ENCODE assay signal across 1 cellular context in the genomic region with DNA sequence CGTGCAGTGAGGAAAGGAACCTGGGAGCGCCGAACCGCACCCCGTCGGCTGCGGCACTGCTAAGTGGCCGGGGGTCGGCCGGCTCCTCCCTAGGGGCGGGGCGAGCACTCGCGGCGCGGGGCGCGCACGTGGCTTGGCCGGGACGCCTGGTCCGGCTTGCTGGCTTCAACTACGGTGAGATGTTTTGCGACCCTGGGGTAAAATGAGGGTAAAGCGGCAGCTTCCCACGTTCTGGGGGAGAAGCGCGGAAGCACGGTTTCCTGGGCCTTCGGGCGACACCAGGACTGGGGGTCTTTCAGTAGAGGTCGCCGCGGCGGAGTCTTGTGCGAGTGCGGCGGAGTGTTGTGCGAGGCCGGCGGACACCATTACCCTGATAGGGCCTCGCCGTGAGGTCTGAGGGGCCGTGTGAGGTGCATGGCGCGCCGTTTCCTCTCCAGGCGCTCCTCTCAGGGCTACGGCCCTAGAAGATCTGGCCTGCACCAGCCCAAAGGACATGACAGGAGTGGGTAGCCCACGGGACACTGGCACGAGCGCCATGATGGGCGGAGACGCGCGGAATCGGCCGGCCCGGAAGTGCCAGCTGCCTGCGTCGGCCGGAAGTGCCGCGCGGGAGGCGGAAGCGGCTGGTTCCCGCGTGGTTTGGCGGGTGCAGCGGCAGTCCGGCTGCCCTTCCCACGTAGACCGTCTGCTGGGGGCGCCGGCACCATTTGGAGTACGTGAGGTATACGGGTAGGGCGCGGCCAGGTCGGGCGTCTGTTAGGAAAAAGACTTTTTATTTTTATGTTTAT.
TF ChIP-seq lines count a peak whose summit lies in the region.

Gene PIGW (plus strand): TSS at position 107 of the 788 bp plus-strand sequence. CDS start 2,115 bp downstream, outside the sequence.

TF ChIP-seq in HepG2, 621 proteins besides CTCF, POLR2A, EP300 and RAD21 (continued from another document and continues in another):
- TF ChIP-seq THRA (CRISPR knock-in tag; IDR thresholded peaks at IDR 0.05; ENCODE audit: borderline replicate concordance) (no peak), TEF (CRISPR knock-in tag; IDR thresholded peaks at IDR 0.05) (no peak; the same call in 1 of the 2 replicates), ZNF205 (CRISPR knock-in tag; IDR thresholded peaks at IDR 0.05) (no peak), CENPX (CRISPR knock-in tag; IDR thresholded peaks at IDR 0.05) (no peak), ZNF496 (CRISPR knock-in tag; IDR thresholded peaks at IDR 0.05; ENCODE audit: insufficient replicate concordance) (no peak), HNRNPLL (IDR thresholded peaks at IDR 0.05; ENCODE audit: low read depth, low read length, poor library complexity, severe bottlenecking) (peak; percentile 55), ZNF432 (CRISPR knock-in tag; IDR thresholded peaks at IDR 0.05; ENCODE audit: borderline replicate concordance) (no peak), ZNF318 (CRISPR knock-in tag; IDR thresholded peaks at IDR 0.05) (no peak), NCOA5 (CRISPR knock-in tag; IDR thresholded peaks at IDR 0.05) (0 out of 2 replicates have a peak, but pooled peaks have one; percentile 57), ZMYM4 (CRISPR knock-in tag; IDR thresholded peaks at IDR 0.05) (peak; percentile 71), ZNF33B (CRISPR knock-in tag; IDR thresholded peaks at IDR 0.05) (0 out of 2 replicates have a peak, but pooled peaks have one; percentile 55), ZNF326 (CRISPR knock-in tag; IDR thresholded peaks at IDR 0.05; ENCODE audit: borderline replicate concordance) (no peak), MAFF (IDR thresholded peaks at IDR 0.05; ENCODE audit: low read depth, low read length) (no peak), ZZZ3 (CRISPR knock-in tag; IDR thresholded peaks at IDR 0.05; ENCODE audit: borderline replicate concordance) (peak; percentile 83; the same call in 1 of the 2 replicates), MXD4 (CRISPR knock-in tag; IDR thresholded peaks at IDR 0.05) (peak; percentile 95), ZNF431 (CRISPR knock-in tag; IDR thresholded peaks at IDR 0.05; ENCODE audit: borderline replicate concordance, low read depth) (0 out of 2 replicates have a peak, but pooled peaks have one; percentile 41), TFDP2 (CRISPR knock-in tag; IDR thresholded peaks at IDR 0.05) (peak; percentile 78), ZC3H13 (CRISPR knock-in tag; IDR thresholded peaks at IDR 0.05) (peak; percentile 48; the same call in 1 of the 2 replicates), ZNF777 (CRISPR knock-in tag; IDR thresholded peaks at IDR 0.05) (no peak), SP5 (CRISPR knock-in tag; IDR thresholded peaks at IDR 0.05; ENCODE audit: borderline replicate concordance, low read depth) (peak; percentile 82)
- TF ChIP-seq, protein P1, sequence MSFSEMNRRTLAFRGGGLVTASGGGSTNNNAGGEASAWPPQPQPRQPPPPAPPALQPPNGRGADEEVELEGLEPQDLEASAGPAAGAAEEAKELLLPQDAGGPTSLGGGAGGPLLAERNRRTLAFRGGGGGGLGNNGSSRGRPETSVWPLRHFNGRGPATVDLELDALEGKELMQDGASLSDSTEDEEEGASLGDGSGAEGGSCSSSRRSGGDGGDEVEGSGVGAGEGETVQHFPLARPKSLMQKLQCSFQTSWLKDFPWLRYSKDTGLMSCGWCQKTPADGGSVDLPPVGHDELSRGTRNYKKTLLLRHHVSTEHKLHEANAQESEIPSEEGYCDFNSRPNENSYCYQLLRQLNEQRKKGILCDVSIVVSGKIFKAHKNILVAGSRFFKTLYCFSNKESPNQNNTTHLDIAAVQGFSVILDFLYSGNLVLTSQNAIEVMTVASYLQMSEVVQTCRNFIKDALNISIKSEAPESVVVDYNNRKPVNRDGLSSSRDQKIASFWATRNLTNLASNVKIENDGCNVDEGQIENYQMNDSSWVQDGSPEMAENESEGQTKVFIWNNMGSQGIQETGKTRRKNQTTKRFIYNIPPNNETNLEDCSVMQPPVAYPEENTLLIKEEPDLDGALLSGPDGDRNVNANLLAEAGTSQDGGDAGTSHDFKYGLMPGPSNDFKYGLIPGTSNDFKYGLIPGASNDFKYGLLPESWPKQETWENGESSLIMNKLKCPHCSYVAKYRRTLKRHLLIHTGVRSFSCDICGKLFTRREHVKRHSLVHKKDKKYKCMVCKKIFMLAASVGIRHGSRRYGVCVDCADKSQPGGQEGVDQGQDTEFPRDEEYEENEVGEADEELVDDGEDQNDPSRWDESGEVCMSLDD (CRISPR knock-in tag; IDR thresholded peaks at IDR 0.05; ENCODE audit: borderline replicate concordance) = peak; percentile 40; the same call in 1 of the 2 replicates
- TF ChIP-seq, protein P2, sequence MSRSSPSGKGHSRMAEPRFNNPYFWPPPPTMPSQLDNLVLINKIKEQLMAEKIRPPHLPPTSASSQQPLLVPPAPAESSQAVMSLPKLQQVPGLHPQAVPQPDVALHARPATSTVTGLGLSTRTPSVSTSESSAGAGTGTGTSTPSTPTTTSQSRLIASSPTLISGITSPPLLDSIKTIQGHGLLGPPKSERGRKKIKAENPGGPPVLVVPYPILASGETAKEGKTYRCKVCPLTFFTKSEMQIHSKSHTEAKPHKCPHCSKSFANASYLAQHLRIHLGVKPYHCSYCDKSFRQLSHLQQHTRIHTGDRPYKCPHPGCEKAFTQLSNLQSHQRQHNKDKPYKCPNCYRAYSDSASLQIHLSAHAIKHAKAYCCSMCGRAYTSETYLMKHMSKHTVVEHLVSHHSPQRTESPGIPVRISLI (CRISPR knock-in tag; IDR thresholded peaks at IDR 0.05; ENCODE audit: borderline replicate concordance) = peak; percentile 61; the same call in 1 of the 2 replicates
- TF ChIP-seq, protein P3, sequence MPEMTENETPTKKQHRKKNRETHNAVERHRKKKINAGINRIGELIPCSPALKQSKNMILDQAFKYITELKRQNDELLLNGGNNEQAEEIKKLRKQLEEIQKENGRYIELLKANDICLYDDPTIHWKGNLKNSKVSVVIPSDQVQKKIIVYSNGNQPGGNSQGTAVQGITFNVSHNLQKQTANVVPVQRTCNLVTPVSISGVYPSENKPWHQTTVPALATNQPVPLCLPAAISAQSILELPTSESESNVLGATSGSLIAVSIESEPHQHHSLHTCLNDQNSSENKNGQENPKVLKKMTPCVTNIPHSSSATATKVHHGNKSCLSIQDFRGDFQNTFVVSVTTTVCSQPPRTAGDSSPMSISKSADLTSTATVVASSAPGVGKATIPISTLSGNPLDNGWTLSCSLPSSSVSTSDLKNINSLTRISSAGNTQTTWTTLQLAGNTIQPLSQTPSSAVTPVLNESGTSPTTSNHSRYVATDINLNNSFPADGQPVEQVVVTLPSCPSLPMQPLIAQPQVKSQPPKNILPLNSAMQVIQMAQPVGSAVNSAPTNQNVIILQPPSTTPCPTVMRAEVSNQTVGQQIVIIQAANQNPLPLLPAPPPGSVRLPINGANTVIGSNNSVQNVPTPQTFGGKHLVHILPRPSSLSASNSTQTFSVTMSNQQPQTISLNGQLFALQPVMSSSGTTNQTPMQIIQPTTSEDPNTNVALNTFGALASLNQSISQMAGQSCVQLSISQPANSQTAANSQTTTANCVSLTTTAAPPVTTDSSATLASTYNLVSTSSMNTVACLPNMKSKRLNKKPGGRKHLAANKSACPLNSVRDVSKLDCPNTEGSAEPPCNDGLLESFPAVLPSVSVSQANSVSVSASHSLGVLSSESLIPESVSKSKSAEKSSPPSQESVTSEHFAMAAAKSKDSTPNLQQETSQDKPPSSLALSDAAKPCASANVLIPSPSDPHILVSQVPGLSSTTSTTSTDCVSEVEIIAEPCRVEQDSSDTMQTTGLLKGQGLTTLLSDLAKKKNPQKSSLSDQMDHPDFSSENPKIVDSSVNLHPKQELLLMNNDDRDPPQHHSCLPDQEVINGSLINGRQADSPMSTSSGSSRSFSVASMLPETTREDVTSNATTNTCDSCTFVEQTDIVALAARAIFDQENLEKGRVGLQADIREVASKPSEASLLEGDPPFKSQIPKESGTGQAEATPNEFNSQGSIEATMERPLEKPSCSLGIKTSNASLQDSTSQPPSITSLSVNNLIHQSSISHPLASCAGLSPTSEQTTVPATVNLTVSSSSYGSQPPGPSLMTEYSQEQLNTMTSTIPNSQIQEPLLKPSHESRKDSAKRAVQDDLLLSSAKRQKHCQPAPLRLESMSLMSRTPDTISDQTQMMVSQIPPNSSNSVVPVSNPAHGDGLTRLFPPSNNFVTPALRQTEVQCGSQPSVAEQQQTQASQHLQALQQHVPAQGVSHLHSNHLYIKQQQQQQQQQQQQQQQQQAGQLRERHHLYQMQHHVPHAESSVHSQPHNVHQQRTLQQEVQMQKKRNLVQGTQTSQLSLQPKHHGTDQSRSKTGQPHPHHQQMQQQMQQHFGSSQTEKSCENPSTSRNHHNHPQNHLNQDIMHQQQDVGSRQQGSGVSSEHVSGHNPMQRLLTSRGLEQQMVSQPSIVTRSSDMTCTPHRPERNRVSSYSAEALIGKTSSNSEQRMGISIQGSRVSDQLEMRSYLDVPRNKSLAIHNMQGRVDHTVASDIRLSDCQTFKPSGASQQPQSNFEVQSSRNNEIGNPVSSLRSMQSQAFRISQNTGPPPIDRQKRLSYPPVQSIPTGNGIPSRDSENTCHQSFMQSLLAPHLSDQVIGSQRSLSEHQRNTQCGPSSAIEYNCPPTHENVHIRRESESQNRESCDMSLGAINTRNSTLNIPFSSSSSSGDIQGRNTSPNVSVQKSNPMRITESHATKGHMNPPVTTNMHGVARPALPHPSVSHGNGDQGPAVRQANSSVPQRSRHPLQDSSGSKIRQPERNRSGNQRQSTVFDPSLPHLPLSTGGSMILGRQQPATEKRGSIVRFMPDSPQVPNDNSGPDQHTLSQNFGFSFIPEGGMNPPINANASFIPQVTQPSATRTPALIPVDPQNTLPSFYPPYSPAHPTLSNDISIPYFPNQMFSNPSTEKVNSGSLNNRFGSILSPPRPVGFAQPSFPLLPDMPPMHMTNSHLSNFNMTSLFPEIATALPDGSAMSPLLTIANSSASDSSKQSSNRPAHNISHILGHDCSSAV (CRISPR knock-in tag; IDR thresholded peaks at IDR 0.05; ENCODE audit: borderline replicate concordance) = no peak
